Comparison of ENCODE assay signal across 8 cellular contexts in genomic region chr1:202348509-202349262, GRCh38. TPM values are rescaled to one million over a fixed set of nuclear protein-coding genes. Genes with fewer than 3 reads are reported as not detected.
DNase-seq lines count a peak whose midpoint lies in the region; ATAC-seq and TF ChIP-seq lines count a peak whose summit lies in the region.

Gene PPP1R12B, plus strand, starts transcription at chr1:202348699. Its CDS starts 153 bp downstream, at chr1:202348852.

- no peaks in the 10 kb centered on the region for H3K27me3 ChIP-seq in GM06990 (replicated peaks; ENCODE audit: control insufficient read depth, insufficient read depth, low read length)
- H3K27me3 ChIP-seq in testis: no peaks in the 10 kb centered on the region

- 0% methylated on average over 19 to 60 of the region's 62 CpGs for WGBS in testis, 2 donors

- peak; percentile 97 for ATAC-seq in HG02588 (IDR thresholded peaks at IDR 0.05; ENCODE audit: unreplicated experiment)
- ATAC-seq in SK-N-SH treated with all-trans-retinoic acid at 6 μM for 48 hours: peak; percentile 99
- ATAC-seq in omental fat pad (ENCODE audit: low FRiP score): peak; percentile 99

- peak; percentile 95 for DNase-seq in GM06990 (ENCODE audit: extremely low read depth, insufficient read length)
- DNase-seq in NCI-H1092 (lab: John Stamatoyannopoulos, UW): peak; percentile 99
- peak; percentile 80 for DNase-seq in glomerular endothelial cell (ENCODE audit: extremely low read depth, low read depth, low spot score)
- peak; percentile 88 for DNase-seq in omental fat pad (ENCODE audit: low spot score)
- DNase-seq in testis: peak; percentile 99

- H3K9me3 ChIP-seq in testis: no peaks in the 10 kb centered on the region

- no peaks in the 10 kb centered on the region for H3K36me3 ChIP-seq in GM06990 (ENCODE audit: control insufficient read depth, insufficient read depth, low read length)
- H3K36me3 ChIP-seq in testis (ENCODE audit: low read depth, missing control alignments): no peaks in the 10 kb centered on the region

- no peaks in the 10 kb centered on the region for H3K9me3 Mint-ChIP-seq in activated naive CD4-positive, alpha-beta T cell treated with anti-CD3 and anti-CD28 coated beads, Interleukin-2, amount 50 U/mL, for 24 hours

- H3K4me3 ChIP-seq in GM06990 (replicated peaks; ENCODE audit: low read depth, low read length): peak within 1 kb of the TSS; percentile 96
- H3K4me3 ChIP-seq in testis: peak within 1 kb of the TSS; percentile 78 to 85

- intact Hi-C loops in testis (cut with DNase I; ENCODE audit: low total_unique reads): no loop called here

- peak within 1 kb of the TSS; percentile 95 for H3K27ac Mint-ChIP-seq in activated naive CD4-positive, alpha-beta T cell treated with anti-CD3 and anti-CD28 coated beads, Interleukin-2, amount 50 U/mL, for 24 hours

- no peak for TF ChIP-seq POLR2A in testis (IDR thresholded peaks at IDR 0.05)

- no peaks in the 10 kb centered on the region for H3K36me3 Mint-ChIP-seq in activated naive CD4-positive, alpha-beta T cell treated with anti-CD3 and anti-CD28 coated beads, Interleukin-2, amount 50 U/mL, for 24 hours

- peak within 1 kb of the TSS; percentile 67 to 82 for H3K27ac ChIP-seq in testis

- H3K27me3 Mint-ChIP-seq in activated naive CD4-positive, alpha-beta T cell treated with anti-CD3 and anti-CD28 coated beads, Interleukin-2, amount 50 U/mL, for 24 hours: no peaks in the 10 kb centered on the region

- peaks cover 30% of the 10 kb centered on the region for H3K4me1 Mint-ChIP-seq in activated naive CD4-positive, alpha-beta T cell treated with anti-CD3 and anti-CD28 coated beads, Interleukin-2, amount 50 U/mL, for 24 hours

- H3K4me1 ChIP-seq in testis: peaks cover 5% of the 10 kb centered on the region

- H3K4me3 Mint-ChIP-seq in activated naive CD4-positive, alpha-beta T cell treated with anti-CD3 and anti-CD28 coated beads, Interleukin-2, amount 50 U/mL, for 24 hours: peak within 1 kb of the TSS; percentile 92

- TF ChIP-seq CTCF in GM06990 (IDR thresholded peaks at IDR 0.05; ENCODE audit: insufficient read depth, low read length, poor library complexity, severe bottlenecking): no peak
- TF ChIP-seq CTCF in omental fat pad (IDR thresholded peaks at IDR 0.05): no peak
- TF ChIP-seq CTCF in testis (IDR thresholded peaks at IDR 0.05): peak in 1 of 3 experiments; percentile 6

TF ChIP-seq in SK-N-SH treated with all-trans-retinoic acid at 6 μM for 48 hours, 23 proteins besides CTCF, POLR2A, EP300 and RAD21:
- no peak for TF ChIP-seq ZFP3 (CRISPR knock-in tag; IDR thresholded peaks at IDR 0.05)

RNA-seq across cellular contexts. Expression of gene PPP1R12B, which starts in this region (rescaled TPM):
- 3.8 and 8.1 TPM in 2 replicates for total RNA-seq in glomerular endothelial cell
- total RNA-seq in omental fat pad: 10 to 100 TPM; 44.5 to 92.1 (median 53.7) TPM
- 10 to 100 TPM; 54.6 to 61.2 TPM for total RNA-seq in testis
- polyA plus RNA-seq in testis (ENCODE audit: insufficient read depth, low read depth, low replicate concordance): 32.6 TPM

Comparison
In these comparisons a context has a peak if more than half of its experiments do, and no peak if none do; other contexts are left out.
1. Peak in every context shown above with its lines: DNase-seq, ATAC-seq, H3K4me3 ChIP-seq and H3K27ac ChIP-seq.